Comparison of ENCODE assay signal across 25 cellular contexts in genomic region chr12:117350140-117350539, GRCh38. TPM values are rescaled to one million over a fixed set of nuclear protein-coding genes. Genes with fewer than 3 reads are reported as not detected.
"Had no signal": no experiment of that assay in that cellular context is flagged by ENCODE, and none has a peak within 500 bp of the region (broad histone marks: within the 10 kb centered on the region; RNA-seq: fewer than 3 reads in every experiment).

No MANE protein-coding gene starts in this region.

- H3K27me3 ChIP-seq: right lobe of liver, vagina had no signal

- H3K4me1 ChIP-seq: parathyroid adenoma, right lobe of liver, stomach had no signal

- ATAC-seq: mucosa of descending colon; right lobe of liver; stimulated activated memory B cell treated with anti-CD40 and anti-IgM and Interleukin-4, amounts not matched to agents 10 μg/mL and 1 μg/mL and 100 μg/mL, for 72 hours; WTC11 had no signal

- H3K9me3 ChIP-seq: mucosa of descending colon, right lobe of liver, stomach, vagina had no signal

- H3K4me2 ChIP-seq: hepatocyte had no signal

- H3K9ac ChIP-seq: parathyroid adenoma had no signal

- H3K27ac ChIP-seq: coronary artery, hepatocyte, parathyroid adenoma, right lobe of liver, stomach, vagina had no signal

- H3K4me3 ChIP-seq: coronary artery, hepatocyte, mucosa of descending colon, right lobe of liver, skin epidermis, stomach, vagina had no signal

- H2AFZ ChIP-seq: hepatocyte, parathyroid adenoma had no signal

- H3K36me3 ChIP-seq: right lobe of liver, stomach, vagina had no signal

- H3K79me2 ChIP-seq: hepatocyte, parathyroid adenoma had no signal

- DNase-seq: activated naive CD4-positive, alpha-beta T cell treated with anti-CD3 and anti-CD28 coated beads for 36 hours; activated naive CD8-positive, alpha-beta T cell treated with anti-CD3 and anti-CD28 coated beads, Interleukin-2, amount 10 ng/mL, durations not matched to agents 7 days and 5 days; activated T-cell treated with anti-CD3 and anti-CD28 coated beads, Interleukin-2, amount 50 U/mL, for 24 hours; amniotic stem cell; cerebellar nuclear complex; foreskin melanocyte; glutamatergic neuron; mesenchymal stem cell; mucosa of descending colon; nucleus accumbens; right lobe of liver; stimulated activated CD4-positive, alpha-beta T cell treated with anti-CD3 and anti-CD28 coated beads, Interleukin-2, amount 100 ng/mL, for 24 hours; stomach; T-helper 9 cell had no signal

RNA-seq across cellular contexts. Expression of gene NOS1, which starts 11.3 kb away (rescaled TPM):
- total RNA-seq: activated naive CD8-positive, alpha-beta T cell treated with anti-CD3 and anti-CD28 coated beads, Interleukin-2, amount 10 ng/mL, durations not matched to agents 7 days and 5 days; activated T-helper 2 cell treated with anti-CD3 and anti-CD28 coated beads, Interferon-gamma antibody, Interleukin-2, Interleukin-4, amounts not matched to agents 10 μg/mL and 5 μg/mL and 100 μg/mL, durations not matched to agents 14 hours and 24 hours and 36 hours; hepatocyte; T-helper 1 cell treated with Interleukin-12 subunit alpha and Interleukin-12 subunit beta and Interleukin-4 antibody, amounts not matched to agents 30 ng/mL and 1 ng/mL, for 36 hours had no signal
- polyA plus RNA-seq: fibroblast of lung, hepatocyte, neural cell had no signal
